8 cellular contexts compared by ENCODE assay signal in the genomic region with DNA sequence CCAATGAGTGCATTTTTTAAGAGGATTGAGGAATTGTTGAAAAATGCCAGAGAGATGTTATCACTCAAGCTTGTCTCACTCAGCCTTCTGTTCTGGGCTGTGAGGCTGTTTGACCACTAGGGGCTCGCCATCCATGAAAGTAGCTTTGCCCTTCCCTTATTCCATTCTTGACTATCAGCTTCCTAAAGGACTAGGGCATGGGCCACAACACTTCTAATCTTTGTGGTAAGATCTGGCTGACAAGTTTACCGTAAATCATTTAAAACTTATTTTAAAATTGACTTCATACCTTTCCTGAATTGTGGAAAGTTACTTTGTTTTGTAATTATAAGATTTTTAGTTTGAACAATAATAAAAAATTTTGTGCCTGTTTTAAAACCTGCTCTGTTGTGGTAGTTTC. TPM values are rescaled to one million over a fixed set of nuclear protein-coding genes. Genes with fewer than 3 reads are reported as not detected.
DNase-seq lines count a peak whose midpoint lies in the region; ATAC-seq, FAIRE-seq and TF ChIP-seq lines count a peak whose summit lies in the region.

No MANE protein-coding gene starts in this region.

- POLR2A ChIA-PET in GM12878 (lab: Charles Lee): no interaction called here

- intact Hi-C loops in GM12878 (cut with micrococcal nuclease; ENCODE audit: unreplicated experiment) (no loop called here), upper lobe of right lung (cut with DNase I) (no loop called here)

- H3K9me2 ChIP-seq in MM.1S (replicated peaks; ENCODE audit: insufficient read depth, low read length): no peaks in the 10 kb centered on the region

- no peaks in the 10 kb centered on the region for H3K9me3 ChIP-seq in MM.1S (replicated peaks; ENCODE audit: insufficient read depth, low read length)
- no peaks in the 10 kb centered on the region for H3K9me3 ChIP-seq in GM12878 (replicated peaks; ENCODE audit: control insufficient read depth, insufficient read depth, low read length)
- H3K9me3 ChIP-seq in upper lobe of right lung: no peaks in the 10 kb centered on the region

- H3K4me1 ChIP-seq in MM.1S (ENCODE audit: low read length) (no peaks in the 10 kb centered on the region), GM12878 (ENCODE audit: control insufficient read depth, insufficient read depth, low read length) (no peaks in the 10 kb centered on the region), upper lobe of right lung (no peaks in the 10 kb centered on the region)

- peak; percentile 68 for ATAC-seq in GM12878
- ATAC-seq in upper lobe of right lung: peak; percentile 95
- ATAC-seq in HG02981 (IDR thresholded peaks at IDR 0.05; ENCODE audit: unreplicated experiment): no peak
- ATAC-seq in HG02852 (IDR thresholded peaks at IDR 0.05; ENCODE audit: unreplicated experiment): no peak

- H3K27ac ChIP-seq in MM.1S (ENCODE audit: low read length) (no peak overlapping the region), GM12878 (ENCODE audit: control insufficient read depth, insufficient read depth) (no peak overlapping the region), upper lobe of right lung (no peak overlapping the region)

- SMC1A ChIA-PET in GM12878 (lab: Charles Lee; ENCODE audit: uncharacterized antibody, unreplicated experiment): interaction anchor here (0.6 to 1.1 kb wide), 2 partner anchors 14 to 20 kb away, joined by 3 read pairs; no protein-coding TSS in a partner anchor

- peak; percentile 16 for DNase-seq in NCI-H2196 (lab: John Stamatoyannopoulos, UW; ENCODE audit: unreplicated experiment)
- no peak for DNase-seq in NCI-H2196 treated with DMSO at 0.1 percent for 48 hours (lab: John Stamatoyannopoulos, UW; ENCODE audit: unreplicated experiment)
- DNase-seq in MM.1S: no peak
- no peak for DNase-seq in GM12878 (ENCODE audit: low read depth, low spot score)
- DNase-seq in iPS-NIHi11 (ENCODE audit: low spot score): peak; percentile 82
- no peak for DNase-seq in upper lobe of right lung

- H3K9ac ChIP-seq in MM.1S (ENCODE audit: low read length) (no peak overlapping the region), GM12878 (ENCODE audit: control insufficient read depth, insufficient read depth, low read length) (no peak overlapping the region)

- peak; percentile 44 for TF ChIP-seq CTCF in MM.1S (IDR thresholded peaks at IDR 0.05; ENCODE audit: low read length)
- peak; percentile 33 to 58 (median 58) for TF ChIP-seq CTCF in GM12878 (IDR thresholded peaks at IDR 0.05 in 2 of 3, conservative IDR thresholded peaks at IDR 0.05 in 1 of 3; ENCODE audit: control insufficient read depth in 2 of 3, extremely low read depth in 1 of 3, insufficient read depth in 1 of 3, low read depth in 3 of 3, low read length in 3 of 3)
- TF ChIP-seq CTCF in upper lobe of right lung (IDR thresholded peaks at IDR 0.05): peak; percentile 68

- no peaks in the 10 kb centered on the region for H3K79me2 ChIP-seq in MM.1S (ENCODE audit: low read length)
- H3K79me2 ChIP-seq in GM12878 (ENCODE audit: control insufficient read depth, insufficient read depth, low read length): no peaks in the 10 kb centered on the region

- H4K20me1 ChIP-seq in MM.1S (ENCODE audit: insufficient read depth, low read length) (no peaks in the 10 kb centered on the region), GM12878 (ENCODE audit: control insufficient read depth, insufficient read depth) (no peaks in the 10 kb centered on the region)

- FAIRE-seq in GM12878 (lab: Jason Lieb, UNC): no peak

- peaks cover 8% of the 10 kb centered on the region; the same call in 1 of the 2 replicates for H3K36me3 ChIP-seq in MM.1S (replicated peaks; ENCODE audit: insufficient read depth, low read length)
- H3K36me3 ChIP-seq in GM12878 (ENCODE audit: control insufficient read depth in 2 of 2, insufficient read depth in 2 of 2, low read length in 1 of 2): peaks cover 11 to 13% of the 10 kb centered on the region in 2 experiments
- peaks cover 86% of the 10 kb centered on the region for H3K36me3 ChIP-seq in upper lobe of right lung

- no peak for TF ChIP-seq POLR2A in GM12878 (IDR thresholded peaks at IDR 0.05; ENCODE audit: low read depth, low read length)

- H2AFZ ChIP-seq in MM.1S (ENCODE audit: low read length) (no peak overlapping the region), GM12878 (ENCODE audit: control insufficient read depth, low read depth, low read length) (no peak overlapping the region)

- H3K4me2 ChIP-seq in MM.1S (ENCODE audit: low read depth, low read length): no peak overlapping the region
- H3K4me2 ChIP-seq in GM12878 (ENCODE audit: control insufficient read depth, insufficient read depth): no peak overlapping the region

- WGBS in GM12878 (ENCODE audit: insufficient coverage, insufficient replicate concordance, low lambda C conversion rate, missing lambda C conversion rate): 69% methylated on average over 2 of the region's 2 CpGs

- in situ Hi-C loops in GM12878 (cut with MboI): no loop called here

- CTCF ChIA-PET in GM12878 (lab: Yijun Ruan, JAX): interaction anchor here (0.8 to 2.1 kb wide), 9 partner anchors 9 to 174 kb away, joined by 3 to 8 read pairs (median 3); no protein-coding TSS in a partner anchor

- no peaks in the 10 kb centered on the region for H3F3A ChIP-seq in MM.1S (ENCODE audit: insufficient read depth, low read length)

- RAD21 ChIA-PET in GM12878 (lab: Charles Lee; ENCODE audit: unreplicated experiment): interaction anchor here (1.9 kb wide), 1 partner anchor 170 kb away, joined by 5 read pairs; no protein-coding TSS in a partner anchor

- H3K4me3 ChIP-seq in MM.1S (ENCODE audit: low read length) (no peak overlapping the region), GM12878 (no peak overlapping the region), upper lobe of right lung (no peak overlapping the region)

- no TSS peak for BruUV-seq in GM12878 (replicated peaks; lab: Mats Ljungman, UMichigan)

- TF ChIP-seq EP300 in GM12878 (IDR thresholded peaks at IDR 0.05; ENCODE audit: borderline replicate concordance in 1 of 2, control insufficient read depth in 1 of 2, low read depth in 2 of 2, low read length in 2 of 2): no peak

- H3K27me3 ChIP-seq in MM.1S (replicated peaks; ENCODE audit: insufficient read depth, low read length) (no peaks in the 10 kb centered on the region), GM12878 (replicated peaks in 1 of 2; ENCODE audit: control insufficient read depth in 2 of 2, insufficient read depth in 2 of 2, low read length in 1 of 2) (no peaks in the 10 kb centered on the region), upper lobe of right lung (no peaks in the 10 kb centered on the region)

- no peak for TF ChIP-seq RAD21 in GM12878 (IDR thresholded peaks at IDR 0.05; ENCODE audit: insufficient read depth, low read depth, low read length)

TF ChIP-seq in GM12878, 131 proteins besides CTCF, POLR2A, EP300 and RAD21 (continues in another document):
- no peak for TF ChIP-seq POU2F2 (IDR thresholded peaks at IDR 0.05; ENCODE audit: borderline replicate concordance, low read depth, low read length)
- TF ChIP-seq, protein P1, sequence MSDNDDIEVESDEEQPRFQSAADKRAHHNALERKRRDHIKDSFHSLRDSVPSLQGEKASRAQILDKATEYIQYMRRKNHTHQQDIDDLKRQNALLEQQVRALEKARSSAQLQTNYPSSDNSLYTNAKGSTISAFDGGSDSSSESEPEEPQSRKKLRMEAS (IDR thresholded peaks at IDR 0.05; ENCODE audit: low read depth, low read length): no peak
- TF ChIP-seq HDGF (IDR thresholded peaks at IDR 0.05): no peak
- no peak for TF ChIP-seq CHD1 (IDR thresholded peaks at IDR 0.05; ENCODE audit: low read depth, low read length)
- TF ChIP-seq, protein P2, sequence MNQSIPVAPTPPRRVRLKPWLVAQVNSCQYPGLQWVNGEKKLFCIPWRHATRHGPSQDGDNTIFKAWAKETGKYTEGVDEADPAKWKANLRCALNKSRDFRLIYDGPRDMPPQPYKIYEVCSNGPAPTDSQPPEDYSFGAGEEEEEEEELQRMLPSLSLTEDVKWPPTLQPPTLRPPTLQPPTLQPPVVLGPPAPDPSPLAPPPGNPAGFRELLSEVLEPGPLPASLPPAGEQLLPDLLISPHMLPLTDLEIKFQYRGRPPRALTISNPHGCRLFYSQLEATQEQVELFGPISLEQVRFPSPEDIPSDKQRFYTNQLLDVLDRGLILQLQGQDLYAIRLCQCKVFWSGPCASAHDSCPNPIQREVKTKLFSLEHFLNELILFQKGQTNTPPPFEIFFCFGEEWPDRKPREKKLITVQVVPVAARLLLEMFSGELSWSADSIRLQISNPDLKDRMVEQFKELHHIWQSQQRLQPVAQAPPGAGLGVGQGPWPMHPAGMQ (IDR thresholded peaks at IDR 0.05; ENCODE audit: borderline replicate concordance): no peak

RNA-seq across cellular contexts. Expression of a gene that starts 49.5 kb away (rescaled TPM):
- 230 and 256 TPM in 2 replicates for total RNA-seq in GM12878 (2013; cell fraction: nucleolus; rRNA removed)
- 29.8 and 30.8 TPM in 2 replicates for total RNA-seq in GM12878 (2014; rRNA removed)
- total RNA-seq in GM12878 (2014; rRNA removed; fragmentation: Illumina TruSeq; extraction: Trizol): 29.0 and 30.1 TPM in 2 replicates
- 35.8 and 37.2 TPM in 2 replicates for total RNA-seq in GM12878 (2021)
- 16.9 TPM for polyA plus RNA-seq in GM12878 (2011; ENCODE audit: low read depth)
- polyA plus RNA-seq in GM12878 (2011; rRNA removed): 59.9 and 75.4 TPM in 2 replicates
- 31.7 and 33.3 TPM in 2 replicates for polyA plus RNA-seq in GM12878 (2011; cell fraction: cytosol; rRNA removed)
- 101 and 125 TPM in 2 replicates for polyA plus RNA-seq in GM12878 (2011; cell fraction: nucleus; rRNA removed)
- 24.1 and 41.4 TPM in 2 replicates for polyA plus RNA-seq in GM12878 (2012)
- polyA plus RNA-seq in GM12878 (2014; fragmentation: Illumina TruSeq; extraction: Trizol): 29.6 and 36.6 TPM in 2 replicates
- polyA plus RNA-seq in GM12878 (2014; fragmentation: Nextera tagmentation; extraction: Ambion mirVana): 10 to 100 TPM in 1 of 2 experiments, 1 to 10 TPM in 1; 6.4 to 12.6 TPM
- 23.6 and 27.5 TPM in 2 replicates for polyA plus RNA-seq in GM12878 (2014; rRNA removed)
- polyA plus RNA-seq in GM12878 (2016; fragmentation: Nextera tagmentation; extraction: Ambion mirVana): 10 to 100 TPM; 34.3 to 37.8 TPM
- polyA minus RNA-seq in GM12878 (2011; rRNA and poly(A)+ RNA removed): 43.8 and 45.3 TPM in 2 replicates
- 17.8 and 18.6 TPM in 2 replicates for polyA minus RNA-seq in GM12878 (2011; cell fraction: cytosol; rRNA and poly(A)+ RNA removed)
- 38.3 and 42.0 TPM in 2 replicates for polyA minus RNA-seq in GM12878 (2011; cell fraction: nucleus; rRNA and poly(A)+ RNA removed)
- 131 TPM for total RNA-seq in upper lobe of right lung

Comparison
In these comparisons a context has a peak if more than half of its experiments do, and no peak if none do; other contexts are left out.
1. DNase-seq: peak in NCI-H2196 (single experiment) and iPS-NIHi11 (single experiment); none in NCI-H2196 treated with DMSO at 0.1 percent for 48 hours (single experiment), MM.1S (single experiment), GM12878 (single experiment) and upper lobe of right lung (single experiment).
2. ATAC-seq: peak in GM12878 (single experiment) and upper lobe of right lung (single experiment); none in HG02981 (single experiment) and HG02852 (single experiment).
3. Peak in every context shown above with its lines, with median percentiles within 50 percentile points of each other: CTCF ChIP-seq.